Comparison of ENCODE assay signal across 1 cellular context in genomic region chr3:61617651-61618050, GRCh38.
TF ChIP-seq lines count a peak whose summit lies in the region.

No MANE protein-coding gene starts in this region.

TF ChIP-seq in WTC11, 78 proteins besides CTCF, POLR2A, EP300 and RAD21 (continued from another document):
- TF ChIP-seq FOXP4 (CRISPR knock-in tag; IDR thresholded peaks at IDR 0.05) (no peak), USF2 (CRISPR knock-in tag; IDR thresholded peaks at IDR 0.05) (no peak)
